2 cellular contexts compared by ENCODE assay signal in genomic region chr12:121673013-121673441, GRCh38.
TF ChIP-seq lines count a peak whose summit lies in the region.

No MANE protein-coding gene starts in this region.

TF ChIP-seq in IMR-90, 13 proteins besides CTCF, POLR2A, EP300 and RAD21:
- TF ChIP-seq CEBPB (IDR thresholded peaks at IDR 0.05; ENCODE audit: low read depth, low read length) = no peak
- no peak for TF ChIP-seq RFX5 (IDR thresholded peaks at IDR 0.05; ENCODE audit: low read depth, low read length)
- no peak for TF ChIP-seq NFE2L2 (IDR thresholded peaks at IDR 0.05; ENCODE audit: low read depth, low read length)
- no peak for TF ChIP-seq BHLHE40 (IDR thresholded peaks at IDR 0.05; ENCODE audit: low read depth, low read length)
- TF ChIP-seq RCOR1 (IDR thresholded peaks at IDR 0.05; ENCODE audit: insufficient replicate concordance, low read length) = no peak
- TF ChIP-seq SMC3 (IDR thresholded peaks at IDR 0.05; ENCODE audit: low read depth, low read length) = no peak
- TF ChIP-seq MAZ (IDR thresholded peaks at IDR 0.05; ENCODE audit: borderline replicate concordance, low read depth, low read length) = no peak
- no peak for TF ChIP-seq CHD1 (IDR thresholded peaks at IDR 0.05; ENCODE audit: low read depth, low read length)
- no peak for TF ChIP-seq USF2 (IDR thresholded peaks at IDR 0.05; ENCODE audit: low read depth, low read length)
- no peak for TF ChIP-seq MXI1 (IDR thresholded peaks at IDR 0.05; ENCODE audit: borderline replicate concordance, low read depth, low read length)
- no peak for TF ChIP-seq FOS (IDR thresholded peaks at IDR 0.05; ENCODE audit: low read depth, low read length)
- TF ChIP-seq MAFK (IDR thresholded peaks at IDR 0.05; ENCODE audit: low read depth, low read length) = no peak
- no peak for TF ChIP-seq ELK1 (IDR thresholded peaks at IDR 0.05; ENCODE audit: borderline replicate concordance, low read depth, low read length)
TF ChIP-seq in IMR-90: peak in this region for 0.

TF ChIP-seq in GM12878, 131 proteins besides CTCF, POLR2A, EP300 and RAD21:
- TF ChIP-seq POLR2AphosphoS5 (IDR thresholded peaks at IDR 0.05; ENCODE audit: low read length) = no peak
- TF ChIP-seq ATF7 (IDR thresholded peaks at IDR 0.05; ENCODE audit: low read depth) = no peak
- no peak for TF ChIP-seq KLF5 (IDR thresholded peaks at IDR 0.05; ENCODE audit: partially characterized antibody)
- no peak for TF ChIP-seq ZNF217 (IDR thresholded peaks at IDR 0.05)
- TF ChIP-seq USF2 (IDR thresholded peaks at IDR 0.05; ENCODE audit: borderline replicate concordance, low read depth, low read length) = no peak
- TF ChIP-seq RFX5 (IDR thresholded peaks at IDR 0.05; ENCODE audit: low read depth, low read length) = no peak
- no peak for TF ChIP-seq MTA3 (IDR thresholded peaks at IDR 0.05; ENCODE audit: borderline replicate concordance, low read length)
- no peak for TF ChIP-seq FOS (IDR thresholded peaks at IDR 0.05; ENCODE audit: borderline replicate concordance, extremely low read depth, insufficient read length)
- TF ChIP-seq HSF1 (IDR thresholded peaks at IDR 0.05; ENCODE audit: low read depth, low read length) = no peak
- TF ChIP-seq NRF1 (conservative IDR thresholded peaks at IDR 0.05; ENCODE audit: low read depth, low read length) = no peak
- TF ChIP-seq HDAC2 (IDR thresholded peaks at IDR 0.05) = no peak
- no peak for TF ChIP-seq NFIC (IDR thresholded peaks at IDR 0.05; ENCODE audit: low read depth, low read length)
- no peak for TF ChIP-seq HDAC6 (IDR thresholded peaks at IDR 0.05; ENCODE audit: unreplicated experiment)
- no peak for TF ChIP-seq PRDM15 (CRISPR knock-in tag; IDR thresholded peaks at IDR 0.05)
- TF ChIP-seq HDGF (IDR thresholded peaks at IDR 0.05) = no peak
- TF ChIP-seq NR2C1 (IDR thresholded peaks at IDR 0.05) = no peak
- no peak for TF ChIP-seq STAT1 (conservative IDR thresholded peaks at IDR 0.05)
